8 cellular contexts compared by ENCODE assay signal in genomic region chr9:124940894-124941688, GRCh38. TPM values are rescaled to one million over a fixed set of nuclear protein-coding genes. Genes with fewer than 3 reads are reported as not detected.
DNase-seq lines count a peak whose midpoint lies in the region; ATAC-seq, FAIRE-seq and TF ChIP-seq lines count a peak whose summit lies in the region.

A gene with protein sequence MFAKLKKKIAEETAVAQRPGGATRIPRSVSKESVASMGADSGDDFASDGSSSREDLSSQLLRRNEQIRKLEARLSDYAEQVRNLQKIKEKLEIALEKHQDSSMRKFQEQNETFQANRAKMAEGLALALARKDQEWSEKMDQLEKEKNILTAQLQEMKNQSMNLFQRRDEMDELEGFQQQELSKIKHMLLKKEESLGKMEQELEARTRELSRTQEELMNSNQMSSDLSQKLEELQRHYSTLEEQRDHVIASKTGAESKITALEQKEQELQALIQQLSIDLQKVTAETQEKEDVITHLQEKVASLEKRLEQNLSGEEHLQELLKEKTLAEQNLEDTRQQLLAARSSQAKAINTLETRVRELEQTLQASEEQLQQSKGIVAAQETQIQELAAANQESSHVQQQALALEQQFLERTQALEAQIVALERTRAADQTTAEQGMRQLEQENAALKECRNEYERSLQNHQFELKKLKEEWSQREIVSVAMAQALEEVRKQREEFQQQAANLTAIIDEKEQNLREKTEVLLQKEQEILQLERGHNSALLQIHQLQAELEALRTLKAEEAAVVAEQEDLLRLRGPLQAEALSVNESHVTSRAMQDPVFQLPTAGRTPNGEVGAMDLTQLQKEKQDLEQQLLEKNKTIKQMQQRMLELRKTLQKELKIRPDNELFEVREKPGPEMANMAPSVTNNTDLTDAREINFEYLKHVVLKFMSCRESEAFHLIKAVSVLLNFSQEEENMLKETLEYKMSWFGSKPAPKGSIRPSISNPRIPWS (minus strand): TSS chr9:124941083. CDS start chr9:124938711, 2,372 bp downstream.

- no peak for FAIRE-seq in D721Med (lab: Jason Lieb, UNC)
- FAIRE-seq in endothelial cell of umbilical vein (lab: Jason Lieb, UNC): peak; percentile 78

- peak; percentile 92 for DNase-seq in D721Med (ENCODE audit: insufficient read length, low spot score)
- peak; percentile 93 for DNase-seq in HuH-7 (ENCODE audit: low spot score)
- DNase-seq in activated T-cell treated with anti-CD3 and anti-CD28 coated beads for 1 hour (ENCODE audit: low read depth): peak; percentile 91
- peak; percentile 97 for DNase-seq in endothelial cell of umbilical vein (ENCODE audit: low read depth, low spot score)
- peak; percentile 93 for DNase-seq in midbrain (lab: John Stamatoyannopoulos, UW)
- DNase-seq in stimulated activated CD8-positive, alpha-beta memory T cell treated with anti-CD3 and anti-CD28 coated beads, Interleukin-15, amount 100 ng/mL, for 48 hours (ENCODE audit: low read depth in 2 of 2): peak; percentile 89

- H2AFZ ChIP-seq in OCI-LY1 (ENCODE audit: low read length): no peak within 1 kb of the TSS
- peak within 1 kb of the TSS; percentile 95 for H2AFZ ChIP-seq in endothelial cell of umbilical vein (ENCODE audit: low read depth, low read length)

- TSS peak; percentile 81 for BruUV-seq in endothelial cell of umbilical vein (replicated peaks; lab: Mats Ljungman, UMichigan)

- no peaks in the 10 kb centered on the region for H3K9me1 ChIP-seq in endothelial cell of umbilical vein (replicated peaks; ENCODE audit: control insufficient read depth, extremely low read depth, insufficient read depth, low read length)

- H3F3A ChIP-seq in OCI-LY1 (ENCODE audit: insufficient read depth, low read length): no peaks in the 10 kb centered on the region; the same call in none of the 2 replicates

- peak within 1 kb of the TSS; percentile 84 for H3K27ac ChIP-seq in OCI-LY1 (ENCODE audit: low read depth, low read length, poor library complexity, severe bottlenecking)
- peak within 1 kb of the TSS; percentile 98 for H3K27ac ChIP-seq in endothelial cell of umbilical vein (ENCODE audit: insufficient read depth, low read depth, low read length)

- H4K20me1 ChIP-seq in OCI-LY1 (ENCODE audit: insufficient read depth, low read length): no peaks in the 10 kb centered on the region
- no peaks in the 10 kb centered on the region for H4K20me1 ChIP-seq in endothelial cell of umbilical vein (replicated peaks; ENCODE audit: control insufficient read depth, extremely low read depth, insufficient read depth, low read length)

- H3K4me1 ChIP-seq in OCI-LY1 (ENCODE audit: insufficient read depth, low read length, severe bottlenecking): peaks cover 33% of the 10 kb centered on the region
- peaks cover 13% of the 10 kb centered on the region for H3K4me1 ChIP-seq in endothelial cell of umbilical vein (ENCODE audit: control insufficient read depth, extremely low read depth, insufficient read depth, low read length)

- intact Hi-C loops in endothelial cell of umbilical vein (cut with micrococcal nuclease): loop anchor here (1.0 to 5.0 kb wide), 5 partner anchors 72 to 301 kb away; partner anchors contain the start of genes HSPA5, RABEPK and SCAI

- H3K4me3 ChIP-seq in OCI-LY1 (ENCODE audit: low read depth, low read length, poor library complexity, severe bottlenecking) (peak within 1 kb of the TSS; percentile 72), endothelial cell of umbilical vein (replicated peaks in 1 of 3; ENCODE audit: insufficient read depth in 1 of 3, low read depth in 1 of 3, low read length in 3 of 3) (peak within 1 kb of the TSS; percentile 73 to 98 (median 77))

- H3K36me3 ChIP-seq in OCI-LY1 (ENCODE audit: insufficient read depth, low read length) (peaks cover 19% of the 10 kb centered on the region; the same call in 1 of the 2 replicates), endothelial cell of umbilical vein (ENCODE audit: control insufficient read depth in 2 of 2, extremely low read depth in 1 of 2, insufficient read depth in 2 of 2, low read length in 2 of 2) (no peaks in the 10 kb centered on the region)

- CTCF ChIA-PET in endothelial cell of umbilical vein (lab: Charles Lee): interaction anchor here (0.8 to 0.9 kb wide), 2 partner anchors 11 to 202 kb away, joined by 4 read pairs; partner anchors contain the start of gene SCAI

- no peaks in the 10 kb centered on the region for H3K9me2 ChIP-seq in OCI-LY1 (ENCODE audit: low read depth, low read length)

- H3K9me3 ChIP-seq in OCI-LY1 (ENCODE audit: low read length) (no peaks in the 10 kb centered on the region), endothelial cell of umbilical vein (replicated peaks; ENCODE audit: control insufficient read depth, insufficient read depth, low read length) (no peaks in the 10 kb centered on the region)

- H3K4me2 ChIP-seq in OCI-LY1 (ENCODE audit: low read length) (peak within 1 kb of the TSS; percentile 96), endothelial cell of umbilical vein (ENCODE audit: insufficient read depth, low read length) (peak within 1 kb of the TSS; percentile 97)

- POLR2A ChIA-PET in endothelial cell of umbilical vein (lab: Charles Lee): interaction anchor here (0.5 kb wide), 1 partner anchor 77 kb away, joined by 4 read pairs; no protein-coding TSS in a partner anchor

- no peak for TF ChIP-seq CTCF in D721Med (IDR thresholded peaks at IDR 0.05; ENCODE audit: insufficient read depth, missing control alignments)
- TF ChIP-seq CTCF in OCI-LY1 (IDR thresholded peaks at IDR 0.05; ENCODE audit: low read length): no peak
- no peak for TF ChIP-seq CTCF in endothelial cell of umbilical vein (IDR thresholded peaks at IDR 0.05; ENCODE audit: extremely low read depth in 1 of 2, insufficient read depth in 1 of 2, low read depth in 1 of 2, low read length in 2 of 2)

- H3K9ac ChIP-seq in OCI-LY1 (ENCODE audit: low read length) (peak within 1 kb of the TSS; percentile 82), endothelial cell of umbilical vein (replicated peaks; ENCODE audit: extremely low read depth, insufficient read depth, low read length) (peak within 1 kb of the TSS; percentile 98)

- H3K79me2 ChIP-seq in OCI-LY1 (ENCODE audit: insufficient read depth, low read length) (no peaks in the 10 kb centered on the region), endothelial cell of umbilical vein (ENCODE audit: control insufficient read depth, insufficient read depth, low read length) (peaks cover 5% of the 10 kb centered on the region)

- H3K27me3 ChIP-seq in OCI-LY1 (ENCODE audit: insufficient read depth, low read length): no peaks in the 10 kb centered on the region
- no peaks in the 10 kb centered on the region for H3K27me3 ChIP-seq in endothelial cell of umbilical vein (ENCODE audit: control insufficient read depth in 2 of 2, insufficient read depth in 2 of 2, low read length in 2 of 2)

- peak; percentile 86 for ATAC-seq in GM21515 (IDR thresholded peaks at IDR 0.05; ENCODE audit: unreplicated experiment)

- dilution Hi-C loops in endothelial cell of umbilical vein (cut with MboI; ENCODE audit: extremely low pct_ligation_motif_present, low sequenced_read_pairs): no loop called here

- peak; percentile 93 for TF ChIP-seq POLR2A in endothelial cell of umbilical vein (IDR thresholded peaks at IDR 0.05; ENCODE audit: low read depth, low read length)

TF ChIP-seq in endothelial cell of umbilical vein, 7 proteins besides CTCF, POLR2A, EP300 and RAD21:
- TF ChIP-seq GATA2 (IDR thresholded peaks at IDR 0.05; ENCODE audit: insufficient read depth, insufficient read length, low read depth, low read length) (no peak), MYC (IDR thresholded peaks at IDR 0.05; ENCODE audit: low read depth, low read length) (peak; percentile 75), EZH2 (IDR thresholded peaks at IDR 0.05; ENCODE audit: borderline replicate concordance, low read depth, low read length, severe bottlenecking) (no peak), FOS (IDR thresholded peaks at IDR 0.05; ENCODE audit: borderline replicate concordance, insufficient read depth, low read length) (peak; percentile 50), JUN (IDR thresholded peaks at IDR 0.05; ENCODE audit: borderline replicate concordance, insufficient read depth, insufficient read length, low read depth) (no peak), POLR2AphosphoS5 (IDR thresholded peaks at IDR 0.05; ENCODE audit: insufficient read depth, low read depth, low read length) (peak; percentile 99), MAX (IDR thresholded peaks at IDR 0.05; ENCODE audit: insufficient read depth, insufficient read length) (no peak)

RNA-seq across cellular contexts. Expression of the gene that starts here (rescaled TPM):
- 14.7 and 19.9 TPM in 2 replicates for total RNA-seq in endothelial cell of umbilical vein
- polyA plus RNA-seq in endothelial cell of umbilical vein: 12.4 and 13.1 TPM in 2 replicates
- polyA plus RNA-seq in endothelial cell of umbilical vein (2011; cell fraction: cytosol; rRNA removed): 8.8 and 9.1 TPM in 2 replicates
- 33.4 TPM in 2 replicates for polyA plus RNA-seq in endothelial cell of umbilical vein (2011; cell fraction: nucleus; rRNA removed)
- 9.8 TPM in 2 replicates for polyA plus RNA-seq in endothelial cell of umbilical vein (2012)
- 10.0 and 12.1 TPM in 2 replicates for polyA minus RNA-seq in endothelial cell of umbilical vein
- polyA minus RNA-seq in endothelial cell of umbilical vein (2011; cell fraction: cytosol; rRNA and poly(A)+ RNA removed): 10.8 TPM
- 9.7 and 17.4 TPM in 2 replicates for polyA minus RNA-seq in endothelial cell of umbilical vein (2011; cell fraction: nucleus; rRNA and poly(A)+ RNA removed)

Comparison
In these comparisons a context has a peak if more than half of its experiments do, and no peak if none do; other contexts are left out.
1. Peak in every context shown above with its lines: DNase-seq, ATAC-seq, H3K4me3 ChIP-seq and H3K27ac ChIP-seq.